5 cellular contexts compared by ENCODE assay signal in genomic region chr2:86913490-86913889, GRCh38. TPM values are rescaled to one million over a fixed set of nuclear protein-coding genes. Genes with fewer than 3 reads are reported as not detected.
"Had no signal": no experiment of that assay in that cellular context is flagged by ENCODE, and none has a peak within 500 bp of the region (broad histone marks: within the 10 kb centered on the region; RNA-seq: fewer than 3 reads in every experiment).

No MANE protein-coding gene starts in this region.

RNA-seq across cellular contexts. Expression of gene CD8B, which starts 51.8 kb away (rescaled TPM):
- total RNA-seq: LHCN-M2, MCF 10A, PC-9, RPMI7951, SJSA1 had no signal
